ENCODE assay signal across 22 cellular contexts in genomic region chr22:30167327-30167726, GRCh38.
DNase-seq lines count a peak whose midpoint lies in the region; ATAC-seq and TF ChIP-seq lines count a peak whose summit lies in the region.
"Had no signal": no experiment of that assay in that cellular context is flagged by ENCODE, and none has a peak within 500 bp of the region (broad histone marks: within the 10 kb centered on the region; RNA-seq: fewer than 3 reads in every experiment).

No MANE protein-coding gene starts in this region.

- H3K27ac Mint-ChIP-seq in activated CD4-positive, alpha-beta T cell treated with anti-CD3 and anti-CD28 coated beads for 36 hours = peak overlapping the region; percentile 85
- peak overlapping the region; percentile 30 for H3K27ac Mint-ChIP-seq in activated naive CD4-positive, alpha-beta T cell treated with anti-CD3 and anti-CD28 coated beads, Interleukin-2, amount 10 ng/mL, durations not matched to agents 7 days and 5 days
- no peak overlapping the region for H3K27ac Mint-ChIP-seq in activated T-helper 17 cell treated with anti-CD3 and anti-CD28 coated beads, Interleukin-2, amount 50 U/mL, for 72 hours
- H3K27ac Mint-ChIP-seq: CD8-positive, alpha-beta memory T cell had no signal

- no peaks in the 10 kb centered on the region for H3K27me3 Mint-ChIP-seq in activated CD4-positive, alpha-beta T cell treated with anti-CD3 and anti-CD28 coated beads for 36 hours
- H3K27me3 Mint-ChIP-seq in activated naive CD4-positive, alpha-beta T cell treated with anti-CD3 and anti-CD28 coated beads, Interleukin-2, amount 10 ng/mL, durations not matched to agents 7 days and 5 days = no peaks in the 10 kb centered on the region
- no peaks in the 10 kb centered on the region for H3K27me3 Mint-ChIP-seq in activated T-helper 17 cell treated with anti-CD3 and anti-CD28 coated beads, Interleukin-2, amount 50 U/mL, for 72 hours
- H3K27me3 Mint-ChIP-seq: CD8-positive, alpha-beta memory T cell had no signal

- no peak for DNase-seq in activated CD4-positive, alpha-beta T cell treated with anti-CD3 and anti-CD28 coated beads for 36 hours
- DNase-seq in activated CD4-positive, alpha-beta T cell treated with anti-CD3 and anti-CD28 coated beads for 1 hour = no peak
- DNase-seq in activated naive CD4-positive, alpha-beta T cell treated with anti-CD3 and anti-CD28 coated beads, Interleukin-2, amount 10 ng/mL, durations not matched to agents 7 days and 5 days = no peak
- DNase-seq in activated naive CD4-positive, alpha-beta T cell treated with Interleukin-2 at 50 U/mL for 16 hours = no peak
- no peak for DNase-seq in stimulated activated naive CD8-positive, alpha-beta T cell treated with anti-CD3 and anti-CD28 coated beads, Interleukin-15, Interleukin-2, amounts not matched to agents 100 U/mL and 50 U/mL, for 24 hours
- DNase-seq in erythroblast (lab: John Stamatoyannopoulos, UW) = no peak
- DNase-seq: 8988T; Calu3; CD8-positive, alpha-beta memory T cell; GDM1; GOT3; HCEC 1CT; KG1; NCI-H1092; NCI-H1436 treated with DMSO at 0.1 percent for 48 hours; NCI-H1930; NCI-H2227 treated with DMSO at 0.1 percent for 48 hours; NCI-H510A treated with DMSO at 0.1 percent for 48 hours; NCI-H748 treated with DMSO at 0.1 percent for 48 hours; NK-92 treated with Interleukin-12 subunit alpha and Interleukin-12 subunit beta, amount 100 ng/mL, for 24 hours had no signal

- CTCF ChIA-PET in activated CD4-positive, alpha-beta T cell treated with anti-CD3 and anti-CD28 coated beads for 36 hours (lab: Charles Lee) = interaction anchor here (2.0 kb wide), 1 partner anchor 11 kb away, joined by 8 read pairs; no protein-coding TSS in a partner anchor
- CTCF ChIA-PET in activated naive CD4-positive, alpha-beta T cell treated with anti-CD3 and anti-CD28 coated beads, Interleukin-2, amount 10 ng/mL, durations not matched to agents 7 days and 5 days (lab: Charles Lee) = interaction anchor here (1.0 to 3.8 kb wide), 2 partner anchors 11 to 57 kb away, joined by 3 to 27 read pairs; no protein-coding TSS in a partner anchor

- peak; percentile 85 for ATAC-seq in activated CD4-positive, alpha-beta T cell treated with anti-CD3 and anti-CD28 coated beads for 36 hours
- peak; percentile 90 for ATAC-seq in activated T-helper 17 cell treated with anti-CD3 and anti-CD28 coated beads, Interleukin-2, amount 50 U/mL, for 72 hours (replicated peaks)
- ATAC-seq in stimulated activated naive CD8-positive, alpha-beta T cell treated with anti-CD3 and anti-CD28 coated beads, Interleukin-15, Interleukin-2, amounts not matched to agents 100 U/mL and 50 U/mL, for 24 hours = peak; percentile 87
- ATAC-seq in HG02678 (IDR thresholded peaks at IDR 0.05; ENCODE audit: unreplicated experiment) = no peak

- POLR2A ChIA-PET in activated CD4-positive, alpha-beta T cell treated with anti-CD3 and anti-CD28 coated beads for 36 hours (lab: Charles Lee) = interaction anchor here (0.5 to 2.2 kb wide), 3 partner anchors 11 to 562 kb away, joined by 3 to 6 read pairs (median 4); no protein-coding TSS in a partner anchor

- no peak for TF ChIP-seq POLR2A in erythroblast (IDR thresholded peaks at IDR 0.05; ENCODE audit: low read length)

- H3K4me1 Mint-ChIP-seq in activated CD4-positive, alpha-beta T cell treated with anti-CD3 and anti-CD28 coated beads for 36 hours = peaks cover 2% of the 10 kb centered on the region
- H3K4me1 Mint-ChIP-seq in activated naive CD4-positive, alpha-beta T cell treated with anti-CD3 and anti-CD28 coated beads, Interleukin-2, amount 10 ng/mL, durations not matched to agents 7 days and 5 days = peaks cover 7% of the 10 kb centered on the region
- peaks cover 4% of the 10 kb centered on the region for H3K4me1 Mint-ChIP-seq in activated T-helper 17 cell treated with anti-CD3 and anti-CD28 coated beads, Interleukin-2, amount 50 U/mL, for 72 hours
- H3K4me1 Mint-ChIP-seq: CD8-positive, alpha-beta memory T cell had no signal

- no peaks in the 10 kb centered on the region for H3K36me3 Mint-ChIP-seq in activated CD4-positive, alpha-beta T cell treated with anti-CD3 and anti-CD28 coated beads for 36 hours (ENCODE audit: low read depth)
- H3K36me3 Mint-ChIP-seq in activated naive CD4-positive, alpha-beta T cell treated with anti-CD3 and anti-CD28 coated beads, Interleukin-2, amount 10 ng/mL, durations not matched to agents 7 days and 5 days = peaks cover 5% of the 10 kb centered on the region
- no peaks in the 10 kb centered on the region for H3K36me3 Mint-ChIP-seq in activated T-helper 17 cell treated with anti-CD3 and anti-CD28 coated beads, Interleukin-2, amount 50 U/mL, for 72 hours (ENCODE audit: low read depth)
- H3K36me3 Mint-ChIP-seq: CD8-positive, alpha-beta memory T cell had no signal

- H3K4me3 Mint-ChIP-seq in activated CD4-positive, alpha-beta T cell treated with anti-CD3 and anti-CD28 coated beads for 36 hours = peak overlapping the region; percentile 4
- H3K4me3 Mint-ChIP-seq in activated naive CD4-positive, alpha-beta T cell treated with anti-CD3 and anti-CD28 coated beads, Interleukin-2, amount 10 ng/mL, durations not matched to agents 7 days and 5 days = no peak overlapping the region
- H3K4me3 Mint-ChIP-seq in activated T-helper 17 cell treated with anti-CD3 and anti-CD28 coated beads, Interleukin-2, amount 50 U/mL, for 72 hours = no peak overlapping the region
- H3K4me3 Mint-ChIP-seq: CD8-positive, alpha-beta memory T cell had no signal

- no peaks in the 10 kb centered on the region for H3K9me3 Mint-ChIP-seq in activated CD4-positive, alpha-beta T cell treated with anti-CD3 and anti-CD28 coated beads for 36 hours (ENCODE audit: low read depth)
- peaks cover 4% of the 10 kb centered on the region for H3K9me3 Mint-ChIP-seq in activated naive CD4-positive, alpha-beta T cell treated with anti-CD3 and anti-CD28 coated beads, Interleukin-2, amount 10 ng/mL, durations not matched to agents 7 days and 5 days
- no peaks in the 10 kb centered on the region for H3K9me3 Mint-ChIP-seq in activated T-helper 17 cell treated with anti-CD3 and anti-CD28 coated beads, Interleukin-2, amount 50 U/mL, for 72 hours
- H3K9me3 Mint-ChIP-seq: CD8-positive, alpha-beta memory T cell had no signal

- intact Hi-C loops in activated CD4-positive, alpha-beta T cell treated with anti-CD3 and anti-CD28 coated beads for 36 hours (cut with DNase I, micrococcal nuclease) = loop anchor here (1.0 to 5.0 kb wide), 8 partner anchors 8 to 255 kb away; partner anchors contain the start of gene LIF (in 1 of the 2)
